Comparison of ENCODE assay signal across 30 cellular contexts in genomic region chr6:7454696-7455095, GRCh38.
"Had no signal": no experiment of that assay in that cellular context is flagged by ENCODE, and none has a peak within 500 bp of the region (broad histone marks: within the 10 kb centered on the region; RNA-seq: fewer than 3 reads in every experiment).

No MANE protein-coding gene starts in this region.

- DNase-seq: activated CD4-positive, alpha-beta memory T cell treated with anti-CD3 and anti-CD28 coated beads, Interleukin-2, amount 10 ng/mL, durations not matched to agents 7 days and 5 days; activated CD4-positive, alpha-beta T cell treated with anti-CD3 and anti-CD28 coated beads, Interleukin-2, amount 10 ng/mL, durations not matched to agents 24 days and 14 days; activated CD4-positive, CD25-positive, alpha-beta regulatory T cell treated with anti-CD3 and anti-CD28 coated beads, Interleukin-2, amount 50 U/mL, for 72 hours; activated gamma-delta T cell treated with Interleukin-2 at 50 U/mL for 16 hours; activated T-cell treated with anti-CD3 and anti-CD28 coated beads, Interleukin-2, amount 50 U/mL, for 4 hours; body of pancreas; dorsolateral prefrontal cortex; effector memory CD4-positive, alpha-beta T cell; erythroblast; immature natural killer cell; kidney; left colon; midbrain; naive thymus-derived CD8-positive, alpha-beta T cell; occipital lobe; stimulated activated CD4-positive, alpha-beta T cell treated with anti-CD3 and anti-CD28 coated beads, Interleukin-1b, Interleukin-23, amount 100 ng/mL, for 48 hours; stimulated activated CD4-positive, alpha-beta T cell treated with anti-CD3 and anti-CD28 coated beads, Interleukin-4, amount 100 ng/mL, for 4 hours; stimulated activated CD8-positive, alpha-beta memory T cell treated with anti-CD3 and anti-CD28 coated beads, Interleukin-4, amount 100 ng/mL, for 48 hours; stimulated activated naive CD8-positive, alpha-beta T cell treated with anti-CD3 and anti-CD28 coated beads, Interleukin-15, amount 100 ng/mL, for 72 hours; substantia nigra; upper lobe of left lung had no signal

- H3K27ac Mint-ChIP-seq: activated CD4-positive, alpha-beta memory T cell treated with anti-CD3 and anti-CD28 coated beads, Interleukin-2, amount 10 ng/mL, durations not matched to agents 7 days and 5 days; activated CD4-positive, alpha-beta T cell treated with anti-CD3 and anti-CD28 coated beads, Interleukin-2, amount 10 ng/mL, durations not matched to agents 24 days and 14 days; activated naive CD4-positive, alpha-beta T cell treated with anti-CD3 and anti-CD28 coated beads, Interleukin-2, amount 50 U/mL, for 72 hours; activated T-helper 17 cell treated with anti-CD3 and anti-CD28 coated beads, Interleukin-2, amount 50 U/mL, for 72 hours; immature natural killer cell; naive thymus-derived CD8-positive, alpha-beta T cell; stimulated activated memory B cell treated with anti-CD40 and anti-IgM and Interleukin-4, amounts not matched to agents 10 μg/mL and 1 μg/mL and 100 μg/mL, for 72 hours; stimulated activated naive CD8-positive, alpha-beta T cell treated with anti-CD3 and anti-CD28 coated beads, Interleukin-15, amount 100 ng/mL, for 72 hours had no signal

- H2AFZ ChIP-seq: hepatocyte had no signal

- ATAC-seq: activated naive CD4-positive, alpha-beta T cell treated with anti-CD3 and anti-CD28 coated beads, Interleukin-2, amount 50 U/mL, for 72 hours; activated T-cell treated with anti-CD3 and anti-CD28 coated beads, Interleukin-2, amount 50 U/mL, for 4 hours; activated T-helper 17 cell treated with anti-CD3 and anti-CD28 coated beads, Interleukin-2, amount 50 U/mL, for 72 hours; body of pancreas; gastroesophageal sphincter; left colon; naive thymus-derived CD8-positive, alpha-beta T cell; stimulated activated memory B cell treated with anti-CD40 and anti-IgM and Interleukin-4, amounts not matched to agents 10 μg/mL and 1 μg/mL and 100 μg/mL, for 72 hours; stimulated activated naive CD8-positive, alpha-beta T cell treated with anti-CD3 and anti-CD28 coated beads, Interleukin-15, amount 100 ng/mL, for 72 hours had no signal

- H3K9me3 ChIP-seq: body of pancreas, gastroesophageal sphincter, right atrium auricular region, upper lobe of left lung had no signal

- H3K27ac ChIP-seq: body of pancreas, dorsolateral prefrontal cortex, gastroesophageal sphincter, hepatocyte, right atrium auricular region, upper lobe of left lung, VCaP had no signal

- H3K36me3 Mint-ChIP-seq: immature natural killer cell; stimulated activated memory B cell treated with anti-CD40 and anti-IgM and Interleukin-4, amounts not matched to agents 10 μg/mL and 1 μg/mL and 100 μg/mL, for 72 hours had no signal

- H3K9me3 Mint-ChIP-seq: activated CD4-positive, alpha-beta T cell treated with anti-CD3 and anti-CD28 coated beads, Interleukin-2, amount 10 ng/mL, durations not matched to agents 24 days and 14 days; activated T-cell treated with anti-CD3 and anti-CD28 coated beads, Interleukin-2, amount 50 U/mL, for 4 hours; activated T-helper 17 cell treated with anti-CD3 and anti-CD28 coated beads, Interleukin-2, amount 50 U/mL, for 72 hours; immature natural killer cell; stimulated activated memory B cell treated with anti-CD40 and anti-IgM and Interleukin-4, amounts not matched to agents 10 μg/mL and 1 μg/mL and 100 μg/mL, for 72 hours; stimulated activated naive CD8-positive, alpha-beta T cell treated with anti-CD3 and anti-CD28 coated beads, Interleukin-15, amount 100 ng/mL, for 72 hours had no signal

- H3K4me2 ChIP-seq: hepatocyte, smooth muscle cell had no signal

- H3K4me3 ChIP-seq: body of pancreas, dorsolateral prefrontal cortex, gastroesophageal sphincter, hepatocyte, right atrium auricular region, smooth muscle cell, upper lobe of left lung had no signal

- H3K27me3 Mint-ChIP-seq: stimulated activated naive CD8-positive, alpha-beta T cell treated with anti-CD3 and anti-CD28 coated beads, Interleukin-15, amount 100 ng/mL, for 72 hours had no signal

- H3K4me1 ChIP-seq: body of pancreas, gastroesophageal sphincter, right atrium auricular region, upper lobe of left lung had no signal

- H3K27me3 ChIP-seq: body of pancreas, hepatocyte, right atrium auricular region, upper lobe of left lung had no signal

- H3K36me3 ChIP-seq: gastroesophageal sphincter, right atrium auricular region, upper lobe of left lung had no signal

- H3K4me1 Mint-ChIP-seq: activated CD4-positive, alpha-beta memory T cell treated with anti-CD3 and anti-CD28 coated beads, Interleukin-2, amount 10 ng/mL, durations not matched to agents 7 days and 5 days; activated CD4-positive, alpha-beta T cell treated with anti-CD3 and anti-CD28 coated beads, Interleukin-2, amount 10 ng/mL, durations not matched to agents 24 days and 14 days; activated T-helper 17 cell treated with anti-CD3 and anti-CD28 coated beads, Interleukin-2, amount 50 U/mL, for 72 hours; immature natural killer cell; neural crest cell; stimulated activated naive CD8-positive, alpha-beta T cell treated with anti-CD3 and anti-CD28 coated beads, Interleukin-15, amount 100 ng/mL, for 72 hours had no signal

- H3K4me3 Mint-ChIP-seq: activated CD4-positive, alpha-beta memory T cell treated with anti-CD3 and anti-CD28 coated beads, Interleukin-2, amount 10 ng/mL, durations not matched to agents 7 days and 5 days; activated CD4-positive, alpha-beta T cell treated with anti-CD3 and anti-CD28 coated beads, Interleukin-2, amount 10 ng/mL, durations not matched to agents 24 days and 14 days; activated T-cell treated with anti-CD3 and anti-CD28 coated beads, Interleukin-2, amount 50 U/mL, for 4 hours; activated T-helper 17 cell treated with anti-CD3 and anti-CD28 coated beads, Interleukin-2, amount 50 U/mL, for 72 hours; immature natural killer cell; naive thymus-derived CD8-positive, alpha-beta T cell; neural crest cell; stimulated activated memory B cell treated with anti-CD40 and anti-IgM and Interleukin-4, amounts not matched to agents 10 μg/mL and 1 μg/mL and 100 μg/mL, for 72 hours; stimulated activated naive CD8-positive, alpha-beta T cell treated with anti-CD3 and anti-CD28 coated beads, Interleukin-15, amount 100 ng/mL, for 72 hours had no signal

- H3K79me2 ChIP-seq: hepatocyte had no signal
